15 cellular contexts compared by ENCODE assay signal in the genomic region with DNA sequence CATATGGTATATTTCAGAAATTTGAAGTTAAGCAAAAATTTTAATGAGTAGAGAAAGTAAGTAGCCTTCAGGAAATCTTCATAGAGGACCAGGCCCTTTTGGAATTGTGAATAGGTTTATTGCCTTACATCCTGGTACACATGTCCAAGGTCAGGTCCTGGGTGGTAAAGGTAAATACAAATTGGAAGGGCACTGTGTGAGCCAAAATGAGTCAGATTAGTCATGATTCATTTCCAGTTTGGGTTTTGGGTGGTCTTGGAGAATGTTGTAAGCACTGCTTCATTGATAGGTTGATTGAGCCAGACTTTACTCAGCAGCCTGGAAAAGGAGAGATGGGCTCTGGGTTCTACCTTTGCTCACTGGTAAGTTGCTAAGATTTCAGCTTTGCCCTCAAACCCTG.
DNase-seq lines count a peak whose midpoint lies in the region; ATAC-seq and TF ChIP-seq lines count a peak whose summit lies in the region.
"Had no signal": no experiment of that assay in that cellular context is flagged by ENCODE, and none has a peak within 500 bp of the region (broad histone marks: within the 10 kb centered on the region; RNA-seq: fewer than 3 reads in every experiment).

No MANE protein-coding gene starts in this region.

- no peak overlapping the region for H3K4me3 Mint-ChIP-seq in activated naive CD4-positive, alpha-beta T cell treated with anti-CD3 and anti-CD28 coated beads, Interleukin-2, amount 50 U/mL, for 24 hours
- no peak overlapping the region for H3K4me3 Mint-ChIP-seq in activated naive CD4-positive, alpha-beta T cell treated with anti-CD3 and anti-CD28 coated beads, Interleukin-2, amount 10 ng/mL, durations not matched to agents 7 days and 5 days
- no peak overlapping the region for H3K4me3 Mint-ChIP-seq in stimulated activated naive CD8-positive, alpha-beta T cell treated with anti-CD3 and anti-CD28 coated beads, Interleukin-15, Interleukin-2, amounts not matched to agents 100 ng/mL and 50 ng/mL, for 24 hours

- no peaks in the 10 kb centered on the region for H3K27me3 Mint-ChIP-seq in activated naive CD4-positive, alpha-beta T cell treated with anti-CD3 and anti-CD28 coated beads, Interleukin-2, amount 50 U/mL, for 24 hours
- no peaks in the 10 kb centered on the region for H3K27me3 Mint-ChIP-seq in activated naive CD4-positive, alpha-beta T cell treated with anti-CD3 and anti-CD28 coated beads, Interleukin-2, amount 10 ng/mL, durations not matched to agents 7 days and 5 days
- no peaks in the 10 kb centered on the region for H3K27me3 Mint-ChIP-seq in stimulated activated naive CD8-positive, alpha-beta T cell treated with anti-CD3 and anti-CD28 coated beads, Interleukin-15, Interleukin-2, amounts not matched to agents 100 ng/mL and 50 ng/mL, for 24 hours

- peaks cover 87% of the 10 kb centered on the region for H3K4me1 Mint-ChIP-seq in activated naive CD4-positive, alpha-beta T cell treated with anti-CD3 and anti-CD28 coated beads, Interleukin-2, amount 50 U/mL, for 24 hours
- H3K4me1 Mint-ChIP-seq in activated naive CD4-positive, alpha-beta T cell treated with anti-CD3 and anti-CD28 coated beads, Interleukin-2, amount 10 ng/mL, durations not matched to agents 7 days and 5 days = peaks cover 56% of the 10 kb centered on the region
- H3K4me1 Mint-ChIP-seq in stimulated activated naive CD8-positive, alpha-beta T cell treated with anti-CD3 and anti-CD28 coated beads, Interleukin-15, Interleukin-2, amounts not matched to agents 100 ng/mL and 50 ng/mL, for 24 hours (ENCODE audit: low read depth) = peaks cover 95% of the 10 kb centered on the region

- no TSS peak for BruUV-seq in PC-3 (replicated peaks; lab: Mats Ljungman, UMichigan)

- H3K27me3 ChIP-seq in PC-3 (ENCODE audit: low read length) = no peaks in the 10 kb centered on the region
- H3K27me3 ChIP-seq: brain microvascular endothelial cell, vagina had no signal

- H3K27ac ChIP-seq in PC-3 (ENCODE audit: low read length) (no peak overlapping the region), epithelial cell of prostate (peak overlapping the region; percentile 3)
- H3K27ac ChIP-seq: brain microvascular endothelial cell, parathyroid adenoma, vagina had no signal

- no peak for TF ChIP-seq CTCF in PC-3 (conservative IDR thresholded peaks at IDR 0.05; ENCODE audit: low read depth, low read length)

- no peaks in the 10 kb centered on the region for H3K9me3 ChIP-seq in PC-3 (ENCODE audit: low read length)
- H3K9me3 ChIP-seq: vagina had no signal

- H3K79me2 ChIP-seq in PC-3 (ENCODE audit: low read length) = peaks cover 68% of the 10 kb centered on the region

- POLR2A ChIA-PET in PC-3 (lab: Charles Lee; ENCODE audit: unreplicated experiment) = no interaction called here

- peaks cover 54% of the 10 kb centered on the region for H3K36me3 ChIP-seq in PC-3 (ENCODE audit: low read depth, low read length)

- H3K9me2 ChIP-seq in PC-3 (replicated peaks; ENCODE audit: low read length) = no peaks in the 10 kb centered on the region

- intact Hi-C loops in PC-3 (cut with micrococcal nuclease) = no loop called here

- H3K4me1 ChIP-seq in PC-3 (ENCODE audit: insufficient read depth, low read length) = peaks cover 4% of the 10 kb centered on the region; the same call in 1 of the 2 replicates

- no peak for DNase-seq in activated naive CD4-positive, alpha-beta T cell treated with anti-CD3 and anti-CD28 coated beads, Interleukin-2, amount 10 ng/mL, durations not matched to agents 7 days and 5 days
- DNase-seq in PC-3 = no peak
- DNase-seq in epithelial cell of prostate (ENCODE audit: low read depth, low spot score) = no peak
- no peak for DNase-seq in NCI-H1092 treated with DMSO at 0.1 percent for 48 hours (lab: John Stamatoyannopoulos, UW)
- DNase-seq: activated gamma-delta T cell; brain microvascular endothelial cell; Kasumi-1; NCI-H1694 treated with DMSO at 0.1 percent for 48 hours; stimulated activated naive CD4-positive, alpha-beta T cell treated with Interleukin-2 at 50 U/mL for 16 hours had no signal

- CTCF ChIA-PET in activated naive CD4-positive, alpha-beta T cell treated with anti-CD3 and anti-CD28 coated beads, Interleukin-2, amount 10 ng/mL, durations not matched to agents 7 days and 5 days (lab: Charles Lee) = no interaction called here
- CTCF ChIA-PET in PC-3 (lab: Charles Lee) = interaction anchor here (0.7 kb wide), 1 partner anchor 729 kb away, joined by 5 read pairs; no protein-coding TSS in a partner anchor

- peaks cover 62% of the 10 kb centered on the region for H4K20me1 ChIP-seq in PC-3 (ENCODE audit: low read length)

- H2AFZ ChIP-seq in PC-3 (ENCODE audit: low read length) = no peak overlapping the region
- H2AFZ ChIP-seq: parathyroid adenoma had no signal

- no peak overlapping the region for H3K4me2 ChIP-seq in PC-3 (ENCODE audit: low read length)

- H3F3A ChIP-seq in PC-3 (ENCODE audit: low read length, unreplicated experiment) = no peaks in the 10 kb centered on the region

- no peak overlapping the region for H3K9ac ChIP-seq in PC-3 (ENCODE audit: low read length)
- H3K9ac ChIP-seq: parathyroid adenoma had no signal

- H3K27ac Mint-ChIP-seq in activated naive CD4-positive, alpha-beta T cell treated with anti-CD3 and anti-CD28 coated beads, Interleukin-2, amount 50 U/mL, for 24 hours = peak overlapping the region; percentile 90
- no peak overlapping the region for H3K27ac Mint-ChIP-seq in activated naive CD4-positive, alpha-beta T cell treated with anti-CD3 and anti-CD28 coated beads, Interleukin-2, amount 10 ng/mL, durations not matched to agents 7 days and 5 days
- peak overlapping the region; percentile 89 for H3K27ac Mint-ChIP-seq in stimulated activated naive CD8-positive, alpha-beta T cell treated with anti-CD3 and anti-CD28 coated beads, Interleukin-15, Interleukin-2, amounts not matched to agents 100 ng/mL and 50 ng/mL, for 24 hours

- H3K4me3 ChIP-seq in PC-3 (ENCODE audit: low read length) = no peak overlapping the region
- H3K4me3 ChIP-seq: vagina had no signal

- H3K9me3 Mint-ChIP-seq in activated naive CD4-positive, alpha-beta T cell treated with anti-CD3 and anti-CD28 coated beads, Interleukin-2, amount 50 U/mL, for 24 hours = no peaks in the 10 kb centered on the region
- no peaks in the 10 kb centered on the region for H3K9me3 Mint-ChIP-seq in activated naive CD4-positive, alpha-beta T cell treated with anti-CD3 and anti-CD28 coated beads, Interleukin-2, amount 10 ng/mL, durations not matched to agents 7 days and 5 days
- H3K9me3 Mint-ChIP-seq in stimulated activated naive CD8-positive, alpha-beta T cell treated with anti-CD3 and anti-CD28 coated beads, Interleukin-15, Interleukin-2, amounts not matched to agents 100 ng/mL and 50 ng/mL, for 24 hours = no peaks in the 10 kb centered on the region

- ATAC-seq in PC-3 (peak; percentile 22; the same call in 1 of the 2 replicates), GM18873 (IDR thresholded peaks at IDR 0.05; ENCODE audit: low FRiP score, unreplicated experiment) (no peak), HG03442 (IDR thresholded peaks at IDR 0.05; ENCODE audit: unreplicated experiment) (no peak)

- H3K36me3 Mint-ChIP-seq in activated naive CD4-positive, alpha-beta T cell treated with anti-CD3 and anti-CD28 coated beads, Interleukin-2, amount 50 U/mL, for 24 hours = peaks cover 9% of the 10 kb centered on the region
- H3K36me3 Mint-ChIP-seq in activated naive CD4-positive, alpha-beta T cell treated with anti-CD3 and anti-CD28 coated beads, Interleukin-2, amount 10 ng/mL, durations not matched to agents 7 days and 5 days = peaks cover 50% of the 10 kb centered on the region
- peaks cover 90% of the 10 kb centered on the region for H3K36me3 Mint-ChIP-seq in stimulated activated naive CD8-positive, alpha-beta T cell treated with anti-CD3 and anti-CD28 coated beads, Interleukin-15, Interleukin-2, amounts not matched to agents 100 ng/mL and 50 ng/mL, for 24 hours (ENCODE audit: low read depth)
